ENCODE assay signal across 36 cellular contexts in genomic region chr12:132675753-132676152, GRCh38. TPM values are rescaled to one million over a fixed set of nuclear protein-coding genes. Genes with fewer than 3 reads are reported as not detected.
"Had no signal": no experiment of that assay in that cellular context is flagged by ENCODE, and none has a peak within 500 bp of the region (broad histone marks: within the 10 kb centered on the region; RNA-seq: fewer than 3 reads in every experiment).

No MANE protein-coding gene starts in this region.

- H3K27me3 Mint-ChIP-seq: activated B cell treated with CpG ODN at 0.5 μM for 24 hours; activated CD8-positive, alpha-beta T cell treated with anti-CD3 and anti-CD28 coated beads for 36 hours; activated naive CD8-positive, alpha-beta T cell; activated T-cell treated with anti-CD3 and anti-CD28 coated beads, Interleukin-2, amount 50 U/mL, for 24 hours; central memory CD8-positive, alpha-beta T cell; T-cell had no signal

- ATAC-seq: activated CD8-positive, alpha-beta T cell treated with anti-CD3 and anti-CD28 coated beads for 36 hours; PC-3; Right ventricle myocardium inferior; SK-N-SH treated with all-trans-retinoic acid at 6 μM for 48 hours; T-cell had no signal

- H3K4me3 ChIP-seq: ascending aorta, cardiac muscle cell, MG63 had no signal

- DNase-seq: activated B cell treated with CpG ODN at 0.5 μM for 24 hours; activated CD4-positive, alpha-beta T cell treated with anti-CD3 and anti-CD28 coated beads for 4 hours; activated CD4-positive, CD25-positive, alpha-beta regulatory T cell treated with anti-CD3 and anti-CD28 coated beads, Interleukin-2, amount 50 U/mL, for 72 hours; activated CD8-positive, alpha-beta T cell treated with anti-CD3 and anti-CD28 coated beads for 36 hours; activated gamma-delta T cell; activated naive CD4-positive, alpha-beta T cell treated with Interleukin-2 at 50 U/mL for 16 hours; activated T-cell treated with anti-CD3 and anti-CD28 coated beads, Interleukin-2, amount 50 U/mL, for 24 hours; amygdala; Kasumi-1; KG1; MG63; NCI-H1048; NCI-H1105 treated with DMSO at 0.1 percent for 48 hours; NCI-H1436 treated with DMSO at 0.1 percent for 48 hours; NCI-H1694 treated with DMSO at 0.1 percent for 48 hours; NCI-H2029; NCI-H510A; NCI-H526; NCI-H748 treated with DMSO at 0.1 percent for 48 hours; NK-92 treated with Interleukin-12 subunit alpha and Interleukin-12 subunit beta, amount 100 ng/mL, for 24 hours; PC-3; SIG-M5; T-cell; T-helper 2 cell; T-helper 9 cell had no signal

- H3K4me1 Mint-ChIP-seq: activated B cell treated with CpG ODN at 0.5 μM for 24 hours had no signal

- H3K4me1 ChIP-seq: ascending aorta had no signal

- H3K4me3 Mint-ChIP-seq: activated B cell treated with CpG ODN at 0.5 μM for 24 hours; activated CD8-positive, alpha-beta T cell treated with anti-CD3 and anti-CD28 coated beads for 36 hours; activated naive CD8-positive, alpha-beta T cell; activated T-cell treated with anti-CD3 and anti-CD28 coated beads, Interleukin-2, amount 50 U/mL, for 24 hours; central memory CD8-positive, alpha-beta T cell; T-cell had no signal

- H3K27ac ChIP-seq: ascending aorta, cardiac muscle cell, RWPE1, VCaP had no signal

- H3K9me3 ChIP-seq: ascending aorta, MG63 had no signal

- H3K27me3 ChIP-seq: ascending aorta, cardiac muscle cell, MG63 had no signal

- H3K27ac Mint-ChIP-seq: activated B cell treated with CpG ODN at 0.5 μM for 24 hours; activated CD8-positive, alpha-beta T cell treated with anti-CD3 and anti-CD28 coated beads for 36 hours; activated naive CD8-positive, alpha-beta T cell; activated T-cell treated with anti-CD3 and anti-CD28 coated beads, Interleukin-2, amount 50 U/mL, for 24 hours; activated T-helper 2 cell treated with anti-CD3 and anti-CD28 coated beads, Interferon-gamma antibody, Interleukin-2, Interleukin-4, amounts not matched to agents 10 μg/mL and 5 μg/mL and 100 μg/mL, durations not matched to agents 14 hours and 24 hours and 36 hours; T-cell had no signal

- H3K9me3 Mint-ChIP-seq: activated B cell treated with CpG ODN at 0.5 μM for 24 hours; activated CD8-positive, alpha-beta T cell treated with anti-CD3 and anti-CD28 coated beads for 36 hours; activated T-cell treated with anti-CD3 and anti-CD28 coated beads, Interleukin-2, amount 50 U/mL, for 24 hours; activated T-helper 2 cell treated with anti-CD3 and anti-CD28 coated beads, Interferon-gamma antibody, Interleukin-2, Interleukin-4, amounts not matched to agents 10 μg/mL and 5 μg/mL and 100 μg/mL, durations not matched to agents 14 hours and 24 hours and 36 hours; central memory CD8-positive, alpha-beta T cell; T-cell had no signal

RNA-seq across cellular contexts. Expression of gene P2RX2, which starts 57.2 kb away (rescaled TPM):
- total RNA-seq: activated B cell treated with CpG ODN at 0.5 μM for 24 hours; activated CD8-positive, alpha-beta memory T cell treated with anti-CD3 and anti-CD28 coated beads for 36 hours; activated CD8-positive, alpha-beta T cell treated with anti-CD3 and anti-CD28 coated beads for 36 hours; activated T-helper 2 cell treated with anti-CD3 and anti-CD28 coated beads, Interferon-gamma antibody, Interleukin-2, Interleukin-4, amounts not matched to agents 10 μg/mL and 5 μg/mL and 100 μg/mL, durations not matched to agents 14 hours and 24 hours and 36 hours; ascending aorta; cardiac muscle cell; PC-3; Right ventricle myocardium inferior; SK-MEL-5; T-cell had no signal
- polyA plus RNA-seq: cardiac muscle cell had no signal
